In the genomic region with DNA sequence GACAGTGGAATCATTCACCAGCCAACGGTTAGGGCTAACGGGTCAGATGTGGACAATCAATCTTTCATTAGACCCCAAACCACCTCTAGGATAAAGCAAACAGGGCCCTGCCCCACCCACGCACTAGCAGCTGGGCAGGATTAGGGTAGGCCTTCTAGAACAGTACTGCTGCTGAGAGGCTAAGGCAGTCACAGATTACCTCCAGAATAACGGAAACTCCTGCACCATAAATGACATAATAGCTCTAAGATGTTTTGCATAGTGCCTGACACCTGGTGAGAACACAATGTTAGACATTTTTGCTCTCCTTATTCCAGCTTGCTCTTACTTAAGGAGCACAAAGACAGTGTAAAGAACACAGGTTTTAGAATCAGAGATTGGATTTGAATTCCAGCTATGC, we compare ENCODE assay signal across 12 cellular contexts. TPM values are rescaled to one million over a fixed set of nuclear protein-coding genes. Genes with fewer than 3 reads are reported as not detected.
DNase-seq lines count a peak whose midpoint lies in the region; ATAC-seq and TF ChIP-seq lines count a peak whose summit lies in the region.
"Had no signal": no experiment of that assay in that cellular context is flagged by ENCODE, and none has a peak within 500 bp of the region (broad histone marks: within the 10 kb centered on the region; RNA-seq: fewer than 3 reads in every experiment).

No MANE protein-coding gene starts in this region.

- TF ChIP-seq CTCF in CD4-positive, alpha-beta T cell (IDR thresholded peaks at IDR 0.05), result no peak
- TF ChIP-seq CTCF in IMR-90 (conservative IDR thresholded peaks at IDR 0.05; ENCODE audit: low read depth, low read length) (no peak), epithelial cell of proximal tubule (conservative IDR thresholded peaks at IDR 0.05; ENCODE audit: low read depth, low read length) (no peak)

- BruUV-seq in IMR-90 (replicated peaks; lab: Mats Ljungman, UMichigan), result no TSS peak

- H3K23ac ChIP-seq in IMR-90 (ENCODE audit: low read depth, low read length), result peak overlapping the region; percentile 71; the same call in 1 of the 2 replicates

- no peak overlapping the region for H4K5ac ChIP-seq in IMR-90 (ENCODE audit: low read depth, low read length)

- no peak for TF ChIP-seq RAD21 in IMR-90 (IDR thresholded peaks at IDR 0.05; ENCODE audit: low read length)

- peak overlapping the region; percentile 8; the same call in 1 of the 2 replicates for H2BK120ac ChIP-seq in IMR-90 (ENCODE audit: low read depth, low read length)

- no peaks in the 10 kb centered on the region for H3K27me3 Mint-ChIP-seq in CD4-positive, alpha-beta T cell

- H4K8ac ChIP-seq in IMR-90 (ENCODE audit: low read depth in 2 of 2, low read length in 2 of 2), result no peak overlapping the region

- in situ Hi-C loops in IMR-90 (cut with MboI; ENCODE audit: low sequenced_read_pairs), result no loop called here

- no peak overlapping the region for H3K56ac ChIP-seq in IMR-90 (ENCODE audit: extremely low read depth, insufficient read depth, low read length)

- H3K4me3 ChIP-seq in IMR-90 (ENCODE audit: insufficient read depth, low read depth, low read length) (peak overlapping the region; percentile 75; the same call in 1 of the 2 replicates), epithelial cell of proximal tubule (ENCODE audit: low read depth, low read length) (peak overlapping the region; percentile 63)

- H3K9ac ChIP-seq in IMR-90 (ENCODE audit: low read depth, low read length), result peak overlapping the region; percentile 17; the same call in 1 of the 2 replicates

- H2BK5ac ChIP-seq in IMR-90 (ENCODE audit: low read depth, low read length, poor library complexity, severe bottlenecking), result no peak overlapping the region

- H3K79me1 ChIP-seq in IMR-90 (ENCODE audit: low read depth in 1 of 2, low read length in 2 of 2), result peaks cover 22 to 42% of the 10 kb centered on the region in 2 experiments

- POLR2A ChIA-PET in CD4-positive, alpha-beta T cell (lab: Charles Lee), result interaction anchor here (0.7 to 4.1 kb wide), 15 partner anchors 9 to 145 kb away, joined by 3 to 31 read pairs (median 4); partner anchors contain the start of genes CCDC83 and CREBZF
- POLR2A ChIA-PET in IMR-90 (lab: Charles Lee; ENCODE audit: unreplicated experiment), result no interaction called here

- no peaks in the 10 kb centered on the region for H3K9me3 Mint-ChIP-seq in CD4-positive, alpha-beta T cell

- H3K14ac ChIP-seq in IMR-90 (replicated peaks; ENCODE audit: low read depth, low read length), result 0 out of 2 replicates have a peak overlapping the region, but pooled peaks have one; percentile 23

- peaks cover 14% of the 10 kb centered on the region for H3K9me1 ChIP-seq in IMR-90 (ENCODE audit: insufficient read depth, low read length)

- peaks cover 8% of the 10 kb centered on the region for H3K36me3 Mint-ChIP-seq in CD4-positive, alpha-beta T cell (ENCODE audit: low read depth)

- intact Hi-C loops in CD4-positive, alpha-beta T cell (cut with DNase I, micrococcal nuclease), result loop anchor here in 1 of 2 experiments (1.0 kb wide), 2 partner anchors 14 to 56 kb away; no protein-coding TSS in a partner anchor
- intact Hi-C loops in IMR-90 (cut with micrococcal nuclease), result no loop called here

- no peak overlapping the region for H3K27ac ChIP-seq in CD4-positive, alpha-beta T cell (ENCODE audit: low read depth, low read length)
- no peak overlapping the region for H3K27ac ChIP-seq in IMR-90 (ENCODE audit: insufficient read depth, low read length)
- H3K27ac ChIP-seq: epithelial cell of prostate, RWPE1 had no signal

- H3K36me3 ChIP-seq in IMR-90 (ENCODE audit: control insufficient read depth, insufficient read depth, low read length), result no peaks in the 10 kb centered on the region

- H3K27ac Mint-ChIP-seq in CD4-positive, alpha-beta T cell, result peak overlapping the region; percentile 89

- no peak overlapping the region for H2AK9ac ChIP-seq in IMR-90 (replicated peaks; ENCODE audit: low read depth, low read length, poor library complexity)

- peak in 1 of 10 experiments; percentile 15 for DNase-seq in CD4-positive, alpha-beta T cell
- DNase-seq in IMR-90, result no peak
- DNase-seq in epithelial cell of proximal tubule (ENCODE audit: low read depth), result no peak
- no peak for DNase-seq in retina
- no peak for DNase-seq in middle frontal gyrus (ENCODE audit: extremely low spot score, low spot score)
- DNase-seq: DND-41 had no signal

- peaks cover 49% of the 10 kb centered on the region for H3K4me1 Mint-ChIP-seq in CD4-positive, alpha-beta T cell (ENCODE audit: low read depth)

- peak overlapping the region; percentile 40; the same call in 1 of the 3 replicates for H2BK15ac ChIP-seq in IMR-90 (ENCODE audit: low read depth, low read length)

- dilution Hi-C loops in IMR-90 (cut with HindIII; ENCODE audit: low sequenced_read_pairs, unreplicated experiment), result no loop called here

- H3K4me2 ChIP-seq in IMR-90 (ENCODE audit: low read depth, low read length), result peak overlapping the region; percentile 98

- no peak overlapping the region for H3K18ac ChIP-seq in IMR-90 (ENCODE audit: low read depth, low read length)

- H3K27me3 ChIP-seq in CD4-positive, alpha-beta T cell (ENCODE audit: control insufficient read depth, insufficient read depth, low read length), result no peaks in the 10 kb centered on the region
- no peaks in the 10 kb centered on the region for H3K27me3 ChIP-seq in IMR-90 (ENCODE audit: control insufficient read depth, insufficient read depth, low read length)

- peaks cover 10% of the 10 kb centered on the region for H3K4me1 ChIP-seq in IMR-90 (ENCODE audit: control insufficient read depth, insufficient read depth, low read length)

- TF ChIP-seq POLR2A in IMR-90 (IDR thresholded peaks at IDR 0.05; ENCODE audit: low read depth, low read length), result no peak

- H4K20me1 ChIP-seq in IMR-90 (ENCODE audit: insufficient read depth, low read length), result no peaks in the 10 kb centered on the region

- H3K4me3 Mint-ChIP-seq in CD4-positive, alpha-beta T cell, result peak overlapping the region; percentile 96

- no peaks in the 10 kb centered on the region for H3K9me3 ChIP-seq in CD4-positive, alpha-beta T cell (ENCODE audit: control insufficient read depth, low read length)
- no peaks in the 10 kb centered on the region for H3K9me3 ChIP-seq in IMR-90 (ENCODE audit: control insufficient read depth, insufficient read depth, low read length)

- ATAC-seq in CD4-positive, alpha-beta T cell (ENCODE audit: poor library complexity), result peak; percentile 66
- ATAC-seq in GM19395 (IDR thresholded peaks at IDR 0.05; ENCODE audit: unreplicated experiment), result peak; percentile 57
- no peak for ATAC-seq in IMR-90 (ENCODE audit: low read depth)
- no peak for ATAC-seq in GM21367 (IDR thresholded peaks at IDR 0.05; ENCODE audit: unreplicated experiment)
- ATAC-seq in HG03108 (IDR thresholded peaks at IDR 0.05; ENCODE audit: unreplicated experiment), result no peak

- no peak overlapping the region for H4K91ac ChIP-seq in IMR-90 (ENCODE audit: insufficient read depth, low read depth, low read length)

- no CpG with 5 or more reads among the region's 4 CpGs for WGBS in IMR-90 (ENCODE audit: extremely low coverage in 2 of 2, insufficient read length in 1 of 2), 2 experiments

- H2AFZ ChIP-seq in IMR-90 (replicated peaks; ENCODE audit: low read length, poor library complexity), result no peak overlapping the region

- no peak overlapping the region for H3K4ac ChIP-seq in IMR-90 (ENCODE audit: low read depth, low read length)

- CTCF ChIA-PET in CD4-positive, alpha-beta T cell (lab: Charles Lee), result interaction anchor here (0.6 to 2.7 kb wide), 10 partner anchors 9 to 232 kb away, joined by 3 to 21 read pairs (median 6); partner anchors contain the start of gene CCDC83
- CTCF ChIA-PET in IMR-90 (lab: Yijun Ruan, JAX), result interaction anchor here (0.5 to 2.4 kb wide), 8 partner anchors 12 to 114 kb away, joined by 3 to 17 read pairs (median 4); no protein-coding TSS in a partner anchor

- 0 out of 2 replicates have a peak overlapping the region, but pooled peaks have one; percentile 32 for H2BK20ac ChIP-seq in IMR-90 (ENCODE audit: low read depth, low read length)

- no peak overlapping the region for H2AK5ac ChIP-seq in IMR-90 (ENCODE audit: low read depth, low read length)

TF ChIP-seq in IMR-90, 13 proteins besides CTCF, POLR2A, EP300 and RAD21:
- TF ChIP-seq USF2 (IDR thresholded peaks at IDR 0.05; ENCODE audit: low read depth, low read length) (no peak), ELK1 (IDR thresholded peaks at IDR 0.05; ENCODE audit: borderline replicate concordance, low read depth, low read length) (no peak)

RNA-seq across cellular contexts. Expression of gene SYTL2, which starts 1.8 kb away (rescaled TPM):
- 10 to 100 TPM; 35.4 to 36.7 TPM for total RNA-seq in CD4-positive, alpha-beta T cell
- total RNA-seq in IMR-90 (2012; rRNA removed) (45.2 and 59.4 TPM in 2 replicates), epithelial cell of proximal tubule (5.6 and 25.7 TPM in 2 replicates)
- polyA plus RNA-seq in IMR-90 (2012; rRNA removed), result 49.5 and 70.0 TPM in 2 replicates
- polyA plus RNA-seq in IMR-90 (2012; cell fraction: cytosol; rRNA removed), result 13.7 and 35.1 TPM in 2 replicates
- polyA plus RNA-seq in IMR-90 (2012; cell fraction: nucleus; rRNA removed; ENCODE audit: low replicate concordance), result 31.2 and 414 TPM in 2 replicates

RNA-seq across cellular contexts. Expression of gene CCDC83, which starts 46.0 kb away (rescaled TPM):
- not detected for total RNA-seq in CD4-positive, alpha-beta T cell
- not detected in 2 replicates for total RNA-seq in IMR-90 (2012; rRNA removed)
- polyA plus RNA-seq in IMR-90 (2012; rRNA removed), result not detected in 2 replicates
- polyA plus RNA-seq in IMR-90 (2012; cell fraction: cytosol; rRNA removed), result not detected in 2 replicates
- not detected in 2 replicates for polyA plus RNA-seq in IMR-90 (2012; cell fraction: nucleus; rRNA removed; ENCODE audit: low replicate concordance)
- not detected in 2 replicates for total RNA-seq in epithelial cell of proximal tubule
- total RNA-seq: lung had no signal
- polyA plus RNA-seq: lung had no signal

Comparison
In these comparisons a context has a peak if more than half of its experiments do, and no peak if none do; other contexts are left out.
1. ATAC-seq: peak in CD4-positive, alpha-beta T cell (single experiment) and GM19395 (single experiment); none in IMR-90 (single experiment), GM21367 (single experiment) and HG03108 (single experiment).